ENCODE assay signal across 1 cellular context in genomic region chr2:238596571-238597551, GRCh38.
TF ChIP-seq lines count a peak whose summit lies in the region.

No MANE protein-coding gene starts in this region.

TF ChIP-seq in SK-N-SH treated with all-trans-retinoic acid at 6 μM for 48 hours, 23 proteins besides CTCF, POLR2A, EP300 and RAD21 (continued from another document):
- no peak for TF ChIP-seq TSHZ2 (CRISPR knock-in tag; IDR thresholded peaks at IDR 0.05)
